11 cellular contexts compared by ENCODE assay signal in the genomic region with DNA sequence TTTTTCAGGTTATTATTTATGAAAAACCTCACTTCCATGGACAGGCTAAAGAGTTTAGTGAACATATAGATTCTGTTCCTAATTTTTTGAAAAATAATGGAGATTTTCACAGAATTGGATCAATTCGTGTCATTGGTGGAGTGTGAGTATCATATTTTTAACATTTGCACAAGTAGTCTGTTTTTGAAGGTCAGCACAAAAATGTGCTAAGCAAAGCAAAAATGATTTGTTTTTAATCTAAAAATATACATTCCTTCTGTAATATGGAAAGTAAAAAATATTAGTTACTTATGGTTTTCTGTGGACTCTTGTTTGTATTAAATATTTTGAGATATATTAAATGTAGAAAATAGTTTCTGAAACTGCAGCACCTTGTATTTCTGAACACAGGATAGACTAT.
"Had no signal": no experiment of that assay in that cellular context is flagged by ENCODE, and none has a peak within 500 bp of the region (broad histone marks: within the 10 kb centered on the region; RNA-seq: fewer than 3 reads in every experiment).

No MANE protein-coding gene starts in this region.

- DNase-seq: GM23248, GOT3, H7, H9, HCEC 1CT, HFFc6 had no signal

- H3K9ac ChIP-seq: GM23248 had no signal

- H2AFZ ChIP-seq: GM23248, GM23338 had no signal

- ATAC-seq: GM23338, HCT116 had no signal

- FAIRE-seq: H1, H54 had no signal

- H3K9me3 Mint-ChIP-seq: GM23338, H9, HFFc6 had no signal

- H3K4me3 Mint-ChIP-seq: GM23338, H9, HFFc6 had no signal

- H3K27ac Mint-ChIP-seq: GM23338, H9, HFFc6 had no signal

- H3K4me3 ChIP-seq: GM23248, GM23338, HAP-1 had no signal

- H3K27ac ChIP-seq: GM23248 had no signal

- H3K4me2 ChIP-seq: GM23338 had no signal

- H3K9me3 ChIP-seq: HAP-1 had no signal
